21 cellular contexts compared by ENCODE assay signal in genomic region chr4:97144199-97144598, GRCh38.
"Had no signal": no experiment of that assay in that cellular context is flagged by ENCODE, and none has a peak within 500 bp of the region (broad histone marks: within the 10 kb centered on the region; RNA-seq: fewer than 3 reads in every experiment).

No MANE protein-coding gene starts in this region.

- H3K36me3 ChIP-seq: SJSA1 had no signal

- H3K4me1 ChIP-seq: SJSA1 had no signal

- H3K27ac ChIP-seq: SJSA1, SK-N-MC had no signal

- H3K27me3 ChIP-seq: SJSA1 had no signal

- H3K4me3 ChIP-seq: SJSA1, SK-N-MC had no signal

- DNase-seq: KBM-7, MV-4-11, NCI-H1092, NCI-H1105 treated with DMSO at 0.1 percent for 48 hours, NCI-H1417 treated with DMSO at 0.1 percent for 48 hours, NCI-H146, NCI-H1694 treated with DMSO at 0.1 percent for 48 hours, NCI-H1930, NCI-H2081, NCI-H2107, NCI-H2171 treated with DMSO at 0.1 percent for 48 hours, NCI-H345, NCI-H446 treated with DMSO at 0.1 percent for 48 hours, NCI-H510A treated with DMSO at 0.1 percent for 48 hours, NCI-H526, NCI-H748 treated with DMSO at 0.1 percent for 48 hours, Right ventricle myocardium superior, RPMI8226, SIG-M5 had no signal

- H3K9me3 ChIP-seq: SJSA1 had no signal
